Comparison of ENCODE assay signal across 30 cellular contexts in the genomic region with DNA sequence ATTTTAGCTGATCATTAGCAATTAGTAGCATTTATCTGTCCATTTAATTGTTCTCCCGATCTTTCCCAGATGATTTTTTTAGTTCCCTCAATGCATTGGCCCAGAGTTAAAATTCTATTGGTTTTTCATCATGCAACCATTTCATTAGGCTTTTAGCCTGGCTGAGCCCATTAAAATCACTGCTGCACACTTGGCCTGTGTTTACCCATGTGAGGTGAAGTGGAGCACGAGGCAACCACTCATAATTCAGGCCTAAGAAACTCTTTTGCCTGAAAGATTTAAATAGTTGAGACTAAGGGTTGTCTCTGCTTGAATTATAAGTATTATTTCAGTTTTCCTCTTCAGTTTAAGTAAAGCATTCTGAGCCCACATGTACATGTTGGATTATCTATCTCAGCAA.
"Had no signal": no experiment of that assay in that cellular context is flagged by ENCODE, and none has a peak within 500 bp of the region (broad histone marks: within the 10 kb centered on the region; RNA-seq: fewer than 3 reads in every experiment).

No MANE protein-coding gene starts in this region.

- H3K36me3 Mint-ChIP-seq: activated CD4-positive, alpha-beta memory T cell treated with anti-CD3 and anti-CD28 coated beads for 36 hours; activated naive CD4-positive, alpha-beta T cell treated with anti-CD3 and anti-CD28 coated beads, Interleukin-2, amount 10 ng/mL, durations not matched to agents 7 days and 5 days; activated naive CD8-positive, alpha-beta T cell treated with anti-CD3 and anti-CD28 coated beads, Interleukin-2, amount 10 ng/mL, durations not matched to agents 7 days and 5 days; brain; T-cell had no signal

- H3K4me3 Mint-ChIP-seq: activated CD4-positive, alpha-beta memory T cell treated with anti-CD3 and anti-CD28 coated beads for 36 hours; activated CD4-positive, alpha-beta T cell treated with anti-CD3 and anti-CD28 coated beads for 36 hours; activated CD4-positive, alpha-beta T cell treated with anti-CD3 and anti-CD28 coated beads, Interleukin-2, amount 10 ng/mL, durations not matched to agents 24 days and 14 days; activated CD8-positive, alpha-beta T cell treated with anti-CD3 and anti-CD28 coated beads, Interleukin-2, amount 10 ng/mL, durations not matched to agents 7 days and 5 days; activated naive CD4-positive, alpha-beta T cell treated with anti-CD3 and anti-CD28 coated beads, Interleukin-2, amount 10 ng/mL, durations not matched to agents 7 days and 5 days; activated naive CD8-positive, alpha-beta T cell treated with anti-CD3 and anti-CD28 coated beads, Interleukin-2, amount 10 ng/mL, durations not matched to agents 7 days and 5 days; activated T-cell treated with anti-CD3 and anti-CD28 coated beads, Interleukin-2, amount 50 U/mL, for 24 hours; activated T-cell treated with anti-CD3 and anti-CD28 coated beads, Interleukin-2, amount 50 U/mL, for 72 hours; brain; endodermal cell; T-cell; T-helper 1 cell treated with Interleukin-12 subunit alpha and Interleukin-12 subunit beta and Interleukin-4 antibody, amounts not matched to agents 30 μg/mL and 1 μg/mL, for 36 hours; T-helper 2 cell treated with Interferon-gamma antibody and Interleukin-4, amounts not matched to agents 5 μg/mL and 100 μg/mL, for 36 hours had no signal

- ATAC-seq: activated CD4-positive, alpha-beta T cell treated with anti-CD3 and anti-CD28 coated beads for 36 hours; activated CD8-positive, alpha-beta T cell treated with anti-CD3 and anti-CD28 coated beads, Interleukin-2, amount 10 ng/mL, durations not matched to agents 7 days and 5 days; activated naive CD4-positive, alpha-beta T cell treated with anti-CD3 and anti-CD28 coated beads, Interleukin-2, amount 50 U/mL, for 72 hours; activated T-cell treated with anti-CD3 and anti-CD28 coated beads, Interleukin-2, amount 50 U/mL, for 72 hours; esophagus mucosa; T-cell had no signal

- DNase-seq: activated CD4-positive, alpha-beta memory T cell treated with anti-CD3 and anti-CD28 coated beads for 36 hours; activated CD4-positive, alpha-beta T cell treated with anti-CD3 and anti-CD28 coated beads for 36 hours; activated CD4-positive, alpha-beta T cell treated with anti-CD3 and anti-CD28 coated beads, Interleukin-2, amount 10 ng/mL, durations not matched to agents 24 days and 14 days; activated CD4-positive, CD25-positive, alpha-beta regulatory T cell; activated CD4-positive, CD25-positive, alpha-beta regulatory T cell treated with anti-CD3 and anti-CD28 coated beads, Interleukin-2, amount 50 U/mL, for 72 hours; activated CD8-positive, alpha-beta memory T cell treated with anti-CD3 and anti-CD28 coated beads, Interleukin-2, amount 50 U/mL, for 48 hours; activated CD8-positive, alpha-beta T cell treated with anti-CD3 and anti-CD28 coated beads, Interleukin-2, amount 10 ng/mL, durations not matched to agents 7 days and 5 days; activated gamma-delta T cell; activated naive CD4-positive, alpha-beta T cell; activated naive CD4-positive, alpha-beta T cell treated with anti-CD3 and anti-CD28 coated beads, Interleukin-2, amount 10 ng/mL, durations not matched to agents 7 days and 5 days; activated naive CD8-positive, alpha-beta T cell treated with anti-CD3 and anti-CD28 coated beads, Interleukin-2, amount 10 ng/mL, durations not matched to agents 7 days and 5 days; activated T-cell treated with anti-CD3 and anti-CD28 coated beads for 4 hours; activated T-cell treated with anti-CD3 and anti-CD28 coated beads, Interleukin-2, amount 50 U/mL, for 24 hours; activated T-cell treated with anti-CD3 and anti-CD28 coated beads, Interleukin-2, amount 50 U/mL, for 72 hours; central memory CD4-positive, alpha-beta T cell; cerebellar nuclear complex; colonic mucosa; effector memory CD4-positive, alpha-beta T cell; endodermal cell; head of caudate nucleus; T-cell; T1000 had no signal

- H3K4me1 ChIP-seq: ascending aorta, breast epithelium, colonic mucosa had no signal

- H3K27ac ChIP-seq: ascending aorta, breast epithelium, cardiac muscle cell, colonic mucosa had no signal

- H3K9me3 ChIP-seq: ascending aorta, breast epithelium, colonic mucosa had no signal

- H3K36me3 ChIP-seq: ascending aorta, breast epithelium, cardiac muscle cell, colonic mucosa had no signal

- H3K27me3 ChIP-seq: ascending aorta, breast epithelium, cardiac muscle cell, colonic mucosa had no signal

- H3K27ac Mint-ChIP-seq: activated CD4-positive, alpha-beta memory T cell treated with anti-CD3 and anti-CD28 coated beads for 36 hours; activated CD4-positive, alpha-beta T cell treated with anti-CD3 and anti-CD28 coated beads for 36 hours; activated CD4-positive, alpha-beta T cell treated with anti-CD3 and anti-CD28 coated beads, Interleukin-2, amount 10 ng/mL, durations not matched to agents 24 days and 14 days; activated CD8-positive, alpha-beta T cell treated with anti-CD3 and anti-CD28 coated beads, Interleukin-2, amount 10 ng/mL, durations not matched to agents 7 days and 5 days; activated naive CD4-positive, alpha-beta T cell treated with anti-CD3 and anti-CD28 coated beads, Interleukin-2, amount 10 ng/mL, durations not matched to agents 7 days and 5 days; activated naive CD4-positive, alpha-beta T cell treated with anti-CD3 and anti-CD28 coated beads, Interleukin-2, amount 50 U/mL, for 72 hours; activated naive CD8-positive, alpha-beta T cell treated with anti-CD3 and anti-CD28 coated beads, Interleukin-2, amount 10 ng/mL, durations not matched to agents 7 days and 5 days; activated T-cell treated with anti-CD3 and anti-CD28 coated beads, Interleukin-2, amount 50 U/mL, for 24 hours; activated T-cell treated with anti-CD3 and anti-CD28 coated beads, Interleukin-2, amount 50 U/mL, for 72 hours; brain; endodermal cell; T-cell; T-helper 1 cell treated with Interleukin-12 subunit alpha and Interleukin-12 subunit beta and Interleukin-4 antibody, amounts not matched to agents 30 μg/mL and 1 μg/mL, for 36 hours; T-helper 2 cell treated with Interferon-gamma antibody and Interleukin-4, amounts not matched to agents 5 μg/mL and 100 μg/mL, for 36 hours had no signal

- H3K4me3 ChIP-seq: ascending aorta, breast epithelium, cardiac muscle cell, colonic mucosa had no signal

- H3K27me3 Mint-ChIP-seq: activated CD4-positive, alpha-beta memory T cell treated with anti-CD3 and anti-CD28 coated beads for 36 hours; activated CD4-positive, alpha-beta T cell treated with anti-CD3 and anti-CD28 coated beads for 36 hours; activated CD4-positive, alpha-beta T cell treated with anti-CD3 and anti-CD28 coated beads, Interleukin-2, amount 10 ng/mL, durations not matched to agents 24 days and 14 days; activated naive CD4-positive, alpha-beta T cell treated with anti-CD3 and anti-CD28 coated beads, Interleukin-2, amount 10 ng/mL, durations not matched to agents 7 days and 5 days; activated naive CD8-positive, alpha-beta T cell treated with anti-CD3 and anti-CD28 coated beads, Interleukin-2, amount 10 ng/mL, durations not matched to agents 7 days and 5 days; activated T-cell treated with anti-CD3 and anti-CD28 coated beads, Interleukin-2, amount 50 U/mL, for 24 hours; T-cell had no signal

- H3K4me1 Mint-ChIP-seq: activated CD4-positive, alpha-beta T cell treated with anti-CD3 and anti-CD28 coated beads for 36 hours; activated CD4-positive, alpha-beta T cell treated with anti-CD3 and anti-CD28 coated beads, Interleukin-2, amount 10 ng/mL, durations not matched to agents 24 days and 14 days; activated naive CD4-positive, alpha-beta T cell treated with anti-CD3 and anti-CD28 coated beads, Interleukin-2, amount 10 ng/mL, durations not matched to agents 7 days and 5 days; activated naive CD8-positive, alpha-beta T cell treated with anti-CD3 and anti-CD28 coated beads, Interleukin-2, amount 10 ng/mL, durations not matched to agents 7 days and 5 days; brain; endodermal cell; T-cell had no signal
